8 cellular contexts compared by ENCODE assay signal in the genomic region with DNA sequence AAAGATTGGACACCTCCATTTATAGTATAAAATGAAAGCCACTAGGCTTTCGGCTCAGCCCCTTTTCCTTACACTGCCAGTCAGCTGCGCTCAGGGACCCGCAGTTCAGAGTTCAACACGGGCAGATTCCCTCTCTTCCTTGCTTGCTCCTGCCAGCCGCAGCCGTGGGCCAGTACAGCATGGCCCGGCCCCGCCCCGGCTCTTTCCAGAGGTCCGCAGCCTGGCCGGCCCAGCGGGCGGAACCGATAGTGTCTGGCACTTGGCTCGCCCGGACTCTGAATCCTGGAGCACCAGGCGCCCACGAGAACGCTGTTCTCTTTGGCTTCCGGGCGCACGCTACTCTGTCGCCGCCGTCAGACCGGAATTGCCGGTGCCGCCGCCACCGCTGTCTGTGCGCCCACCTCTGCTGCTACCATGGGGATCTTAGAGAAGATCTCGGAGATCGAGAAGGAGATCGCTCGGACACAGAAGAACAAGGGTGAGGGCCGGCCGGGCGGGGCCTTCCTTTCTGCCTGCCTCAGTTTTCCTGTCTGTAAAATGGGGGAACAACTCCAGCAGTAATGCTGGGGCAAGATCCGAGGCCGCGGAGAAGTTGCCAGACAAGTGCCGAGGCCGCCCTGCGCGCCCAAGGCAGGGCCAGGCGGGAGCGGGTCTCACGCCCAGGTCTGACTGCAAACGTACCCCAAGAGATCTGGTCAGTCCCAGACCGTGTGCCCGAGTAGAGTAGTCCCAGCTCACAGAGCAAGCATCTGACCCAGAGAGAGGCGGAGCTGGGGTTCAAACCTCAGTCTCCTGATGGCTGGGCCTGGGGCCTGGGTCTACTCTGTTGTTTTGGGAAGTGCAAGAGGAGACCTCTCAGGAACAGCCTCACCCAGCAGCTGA. TPM values are rescaled to one million over a fixed set of nuclear protein-coding genes. Genes with fewer than 3 reads are reported as not detected.
DNase-seq lines count a peak whose midpoint lies in the region; ATAC-seq and TF ChIP-seq lines count a peak whose summit lies in the region.

A gene with protein sequence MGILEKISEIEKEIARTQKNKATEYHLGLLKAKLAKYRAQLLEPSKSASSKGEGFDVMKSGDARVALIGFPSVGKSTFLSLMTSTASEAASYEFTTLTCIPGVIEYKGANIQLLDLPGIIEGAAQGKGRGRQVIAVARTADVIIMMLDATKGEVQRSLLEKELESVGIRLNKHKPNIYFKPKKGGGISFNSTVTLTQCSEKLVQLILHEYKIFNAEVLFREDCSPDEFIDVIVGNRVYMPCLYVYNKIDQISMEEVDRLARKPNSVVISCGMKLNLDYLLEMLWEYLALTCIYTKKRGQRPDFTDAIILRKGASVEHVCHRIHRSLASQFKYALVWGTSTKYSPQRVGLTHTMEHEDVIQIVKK (plus strand): TSS at position 339 of the 882 bp plus-strand sequence. CDS start 76 bp downstream, at position 415.

- H3K4me3 ChIP-seq in PC-3 (ENCODE audit: low read length) (peak within 1 kb of the TSS; percentile 97), epithelial cell of proximal tubule (ENCODE audit: low read depth, low read length) (peak within 1 kb of the TSS; percentile 90)

- no peaks in the 10 kb centered on the region for H3K27me3 ChIP-seq in PC-3 (ENCODE audit: low read length)

- peaks cover 9% of the 10 kb centered on the region for H3K4me1 ChIP-seq in PC-3 (ENCODE audit: insufficient read depth, low read length)

- peak within 1 kb of the TSS; percentile 93 for H2AFZ ChIP-seq in PC-3 (ENCODE audit: low read length)

- peak within 1 kb of the TSS; percentile 97 for H3K9ac ChIP-seq in PC-3 (ENCODE audit: low read length)

- H3K9me3 ChIP-seq in PC-3 (ENCODE audit: low read length) = no peaks in the 10 kb centered on the region

- H3K27ac ChIP-seq in PC-3 (ENCODE audit: low read length) = peak within 1 kb of the TSS; percentile 50

- peak within 1 kb of the TSS; percentile 88 for H3K4me2 ChIP-seq in PC-3 (ENCODE audit: low read length)

- BruUV-seq in PC-3 (replicated peaks; lab: Mats Ljungman, UMichigan) = TSS peak; percentile 79

- intact Hi-C loops in PC-3 (cut with micrococcal nuclease) = no loop called here

- ATAC-seq in GM21515 (IDR thresholded peaks at IDR 0.05; ENCODE audit: unreplicated experiment) (peak; percentile 87), PC-3 (peak; percentile 94)

- POLR2A ChIA-PET in PC-3 (lab: Charles Lee; ENCODE audit: unreplicated experiment) = no interaction called here

- TF ChIP-seq CTCF in PC-3 (conservative IDR thresholded peaks at IDR 0.05; ENCODE audit: low read depth, low read length) (no peak), epithelial cell of proximal tubule (conservative IDR thresholded peaks at IDR 0.05; ENCODE audit: low read depth, low read length) (no peak)

- H3K9me2 ChIP-seq in PC-3 (replicated peaks; ENCODE audit: low read length) = no peaks in the 10 kb centered on the region

- H4K20me1 ChIP-seq in PC-3 (ENCODE audit: low read length) = no peaks in the 10 kb centered on the region

- peaks cover 10% of the 10 kb centered on the region; the same call in 1 of the 2 replicates for H3K36me3 ChIP-seq in PC-3 (ENCODE audit: low read depth, low read length)

- no peaks in the 10 kb centered on the region for H3F3A ChIP-seq in PC-3 (ENCODE audit: low read length, unreplicated experiment)

- CTCF ChIA-PET in PC-3 (lab: Charles Lee) = no interaction called here

- peaks cover 40% of the 10 kb centered on the region for H3K79me2 ChIP-seq in PC-3 (ENCODE audit: low read length)

- DNase-seq in D341Med (ENCODE audit: low spot score) (peak; percentile 88), HuH-7.5 (ENCODE audit: low spot score) (peak; percentile 86), PC-3 (peak; percentile 96), activated T-cell treated with anti-CD3 and anti-CD28 coated beads for 48 hours (ENCODE audit: low read depth) (peak; percentile 92), epithelial cell of proximal tubule (ENCODE audit: low read depth) (peak; percentile 19), mucosa of gallbladder (ENCODE audit: low spot score) (peak; percentile 91)
- peak; percentile 80 for DNase-seq in stimulated activated CD8-positive, alpha-beta memory T cell treated with anti-CD3 and anti-CD28 coated beads, Interleukin-4, amount 100 ng/mL, for 24 hours (ENCODE audit: low read depth)

RNA-seq across cellular contexts. Expression of the gene that starts here (rescaled TPM):
- total RNA-seq in PC-3 (2014; rRNA removed) (84.1 and 102 TPM in 2 replicates), epithelial cell of proximal tubule (35.3 and 57.5 TPM in 2 replicates), mucosa of gallbladder (36.4 TPM)

Comparison
In these comparisons a context has a peak if more than half of its experiments do, and no peak if none do; other contexts are left out.
1. Peak in every context shown above with its lines: DNase-seq, ATAC-seq, H3K4me3 ChIP-seq and H3K27ac ChIP-seq.
2. DNase-seq: peak in every context shown above with its lines; median percentile 96 in PC-3; 92 in activated T-cell treated with anti-CD3 and anti-CD28 coated beads for 48 hours; 91 in mucosa of gallbladder; 88 in D341Med; 86 in HuH-7.5; 80 in stimulated activated CD8-positive, alpha-beta memory T cell treated with anti-CD3 and anti-CD28 coated beads, Interleukin-4, amount 100 ng/mL, for 24 hours; 19 in epithelial cell of proximal tubule.